Comparison of ENCODE assay signal across 21 cellular contexts in genomic region chr11:20964985-20965384, GRCh38.
"Had no signal": no experiment of that assay in that cellular context is flagged by ENCODE, and none has a peak within 500 bp of the region (broad histone marks: within the 10 kb centered on the region; RNA-seq: fewer than 3 reads in every experiment).

No MANE protein-coding gene starts in this region.

- H3K27ac ChIP-seq: esophagus squamous epithelium, neutrophil, pancreas, right lobe of liver, stomach had no signal

- ATAC-seq: activated CD8-positive, alpha-beta T cell treated with anti-CD3 and anti-CD28 coated beads for 36 hours; activated T-helper 17 cell treated with anti-CD3 and anti-CD28 coated beads, Interleukin-2, amount 50 U/mL, for 72 hours; left lobe of liver; natural killer cell treated with Interleukin-12 subunit alpha and Interleukin-12 subunit beta and Interleukin-15 and Interleukin-18, amount 100 ng/mL, for 72 hours; right lobe of liver; stimulated activated effector memory CD8-positive, alpha-beta T cell treated with anti-CD3 and anti-CD28 coated beads, Interleukin-12 subunit alpha, Interleukin-12 subunit beta, amount 100 ng/mL, for 72 hours had no signal

- H3K4me1 ChIP-seq: esophagus squamous epithelium, pancreas, right lobe of liver, stomach had no signal

- H3K4me3 ChIP-seq: esophagus squamous epithelium, lung, pancreas, right lobe of liver, stomach had no signal

- DNase-seq: activated CD4-positive, alpha-beta T cell treated with anti-CD3 and anti-CD28 coated beads for 48 hours; activated CD4-positive, CD25-positive, alpha-beta regulatory T cell; activated CD8-positive, alpha-beta T cell treated with anti-CD3 and anti-CD28 coated beads for 36 hours; activated naive CD4-positive, alpha-beta T cell; activated naive CD8-positive, alpha-beta T cell treated with anti-CD3 and anti-CD28 coated beads, Interleukin-2, amount 10 ng/mL, durations not matched to agents 7 days and 5 days; activated T-cell treated with anti-CD3 and anti-CD28 coated beads, Interleukin-2, amount 50 U/mL, for 1 hour; effector CD8-positive, alpha-beta T cell; esophagus squamous epithelium; foreskin fibroblast; hippocampal formation; pancreas; right lobe of liver; stimulated activated CD4-positive, alpha-beta T cell treated with anti-CD3 and anti-CD28 coated beads, Interleukin-4, amount 100 ng/mL, for 24 hours; stomach; trophoblast cell had no signal

- H3K9me3 ChIP-seq: esophagus squamous epithelium, neutrophil, pancreas, right lobe of liver, stomach had no signal

- H3K36me3 ChIP-seq: esophagus squamous epithelium, neutrophil, pancreas, right lobe of liver, stomach had no signal

- H3K27me3 ChIP-seq: esophagus squamous epithelium, neutrophil, pancreas, right lobe of liver, stomach had no signal
